ENCODE assay signal across 27 cellular contexts in genomic region chr2:171459498-171459897, GRCh38.
"Had no signal": no experiment of that assay in that cellular context is flagged by ENCODE, and none has a peak within 500 bp of the region (broad histone marks: within the 10 kb centered on the region; RNA-seq: fewer than 3 reads in every experiment).

No MANE protein-coding gene starts in this region.

- DNase-seq: effector CD8-positive, alpha-beta T cell; endodermal cell; foreskin keratinocyte; glutamatergic neuron; heart right ventricle; hippocampal formation; islet precursor cell; left ventricle myocardium superior; lower lobe of right lung; natural killer cell; occipital lobe; sigmoid colon; spleen; stimulated activated CD4-positive, alpha-beta T cell treated with anti-CD3 and anti-CD28 coated beads, Interleukin-4, amount 100 ng/mL, for 4 hours; stimulated activated naive CD8-positive, alpha-beta T cell treated with anti-CD3 and anti-CD28 coated beads, Interleukin-15, Interleukin-2, amounts not matched to agents 100 U/mL and 50 U/mL, for 24 hours; substantia nigra; testis; upper lobe of left lung had no signal

- H3K4me3 Mint-ChIP-seq: dendritic cell treated with granulocyte-macrophage colony-stimulating factor and Interleukin-4, amounts not matched to agents 40 ng/mL and 50 ng/mL, for 4 days; endodermal cell; natural killer cell; stimulated activated memory B cell treated with anti-CD40 and anti-IgM and Interleukin-4, amounts not matched to agents 10 μg/mL and 1 μg/mL and 100 μg/mL, for 72 hours had no signal

- H3K4me1 ChIP-seq: esophagus muscularis mucosa, foreskin keratinocyte, heart right ventricle, lower lobe of right lung, prostate gland, right atrium auricular region, sigmoid colon, spleen, testis, tibial nerve, upper lobe of left lung had no signal

- H3K9me3 ChIP-seq: esophagus muscularis mucosa, lower lobe of right lung, prostate gland, right atrium auricular region, testis, upper lobe of left lung had no signal

- H3K27ac ChIP-seq: esophagus muscularis mucosa, foreskin keratinocyte, heart right ventricle, lower lobe of right lung, prostate gland, right atrium auricular region, sigmoid colon, spleen, testis, tibial nerve, upper lobe of left lung had no signal

- H3K27me3 Mint-ChIP-seq: dendritic cell treated with granulocyte-macrophage colony-stimulating factor and Interleukin-4, amounts not matched to agents 40 ng/mL and 50 ng/mL, for 4 days; stimulated activated memory B cell treated with anti-CD40 and anti-IgM and Interleukin-4, amounts not matched to agents 10 μg/mL and 1 μg/mL and 100 μg/mL, for 72 hours had no signal

- H3K27me3 ChIP-seq: esophagus muscularis mucosa, foreskin keratinocyte, heart right ventricle, right atrium auricular region, sigmoid colon, spleen, testis, tibial nerve, upper lobe of left lung had no signal

- FAIRE-seq: colon, endothelial cell of umbilical vein, urothelium cell line had no signal

- H3K27ac Mint-ChIP-seq: dendritic cell treated with granulocyte-macrophage colony-stimulating factor and Interleukin-4, amounts not matched to agents 40 ng/mL and 50 ng/mL, for 4 days; endodermal cell; natural killer cell; stimulated activated memory B cell treated with anti-CD40 and anti-IgM and Interleukin-4, amounts not matched to agents 10 μg/mL and 1 μg/mL and 100 μg/mL, for 72 hours had no signal

- ATAC-seq: foreskin keratinocyte; heart right ventricle; left ventricle myocardium superior; lower lobe of right lung; natural killer cell; stimulated activated memory B cell treated with anti-CD40 and anti-IgM and Interleukin-4, amounts not matched to agents 10 μg/mL and 1 μg/mL and 100 μg/mL, for 72 hours; stimulated activated naive CD8-positive, alpha-beta T cell treated with anti-CD3 and anti-CD28 coated beads, Interleukin-15, Interleukin-2, amounts not matched to agents 100 U/mL and 50 U/mL, for 24 hours had no signal

- H3K4me1 Mint-ChIP-seq: stimulated activated memory B cell treated with anti-CD40 and anti-IgM and Interleukin-4, amounts not matched to agents 10 μg/mL and 1 μg/mL and 100 μg/mL, for 72 hours had no signal

- H3K4me3 ChIP-seq: esophagus muscularis mucosa, heart right ventricle, lower lobe of right lung, prostate gland, right atrium auricular region, sigmoid colon, spleen, testis, tibial nerve, upper lobe of left lung had no signal
